Comparison of ENCODE assay signal across 13 cellular contexts in the genomic region with DNA sequence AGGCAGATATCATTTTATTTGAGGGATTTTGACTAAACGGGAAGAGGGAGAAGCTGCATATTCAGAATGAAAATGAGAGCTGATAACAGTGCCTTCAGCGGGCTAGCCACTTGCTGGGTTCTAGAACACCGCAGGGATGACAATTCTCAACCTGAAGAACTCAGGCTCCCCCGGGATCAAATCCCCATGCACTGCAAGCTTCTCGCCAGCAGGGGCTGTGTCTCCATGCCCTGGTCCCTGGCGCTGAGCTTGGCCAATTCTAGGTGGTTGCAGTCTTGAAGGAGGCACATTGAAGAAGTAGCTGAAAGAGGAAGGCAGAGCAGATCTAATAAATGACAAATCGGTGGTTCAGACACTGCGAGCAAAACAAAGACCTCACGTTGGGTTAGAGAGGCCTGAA.
DNase-seq lines count a peak whose midpoint lies in the region; ATAC-seq and TF ChIP-seq lines count a peak whose summit lies in the region.
"Had no signal": no experiment of that assay in that cellular context is flagged by ENCODE, and none has a peak within 500 bp of the region (broad histone marks: within the 10 kb centered on the region; RNA-seq: fewer than 3 reads in every experiment).

No MANE protein-coding gene starts in this region.

- H3K4me3 ChIP-seq in KMS-11 (IDR thresholded peaks at IDR 0.05; ENCODE audit: insufficient read depth, low read depth, low read length) (no peak overlapping the region), adrenal gland (no peak overlapping the region)
- H3K4me3 ChIP-seq: psoas muscle had no signal

- no peaks in the 10 kb centered on the region for H3K27me3 ChIP-seq in KMS-11 (ENCODE audit: insufficient read depth, low read depth)
- no peaks in the 10 kb centered on the region for H3K27me3 ChIP-seq in adrenal gland

- no peaks in the 10 kb centered on the region for H3K79me2 ChIP-seq in KMS-11 (ENCODE audit: insufficient read depth, low read depth)

- intact Hi-C loops in activated CD4-positive, alpha-beta T cell treated with anti-CD3 and anti-CD28 coated beads, Interleukin-2, amount 10 ng/mL, durations not matched to agents 24 days and 14 days (cut with micrococcal nuclease): no loop called here
- intact Hi-C loops in adrenal gland (cut with DNase I): no loop called here

- H3K36me3 ChIP-seq in KMS-11 (ENCODE audit: insufficient read depth): no peaks in the 10 kb centered on the region
- H3K36me3 ChIP-seq in adrenal gland (replicated peaks in 1 of 2): no peaks in the 10 kb centered on the region

- no peaks in the 10 kb centered on the region for H3K9me3 ChIP-seq in adrenal gland (replicated peaks in 1 of 3)
- H3K9me3 ChIP-seq: psoas muscle had no signal

- 66 to 76% (median 70%) methylated on average over 8 to 9 of the region's 9 CpGs for WGBS in adrenal gland, 4 donors

- no peak overlapping the region for H2AFZ ChIP-seq in KMS-11 (ENCODE audit: low read depth)

- H4K20me1 ChIP-seq in KMS-11 (ENCODE audit: insufficient read depth): no peaks in the 10 kb centered on the region

- ATAC-seq in GM21423 (IDR thresholded peaks at IDR 0.05; ENCODE audit: unreplicated experiment): no peak
- ATAC-seq in HG02759 (IDR thresholded peaks at IDR 0.05; ENCODE audit: unreplicated experiment): no peak
- ATAC-seq: psoas muscle had no signal

- H3K9me3 Mint-ChIP-seq in activated CD4-positive, alpha-beta T cell treated with anti-CD3 and anti-CD28 coated beads, Interleukin-2, amount 10 ng/mL, durations not matched to agents 24 days and 14 days: no peaks in the 10 kb centered on the region
- H3K9me3 Mint-ChIP-seq in progenitor cell of endocrine pancreas (ENCODE audit: low read depth): no peaks in the 10 kb centered on the region

- no peaks in the 10 kb centered on the region for H3K36me3 Mint-ChIP-seq in activated CD4-positive, alpha-beta T cell treated with anti-CD3 and anti-CD28 coated beads, Interleukin-2, amount 10 ng/mL, durations not matched to agents 24 days and 14 days (ENCODE audit: low read depth)
- no peaks in the 10 kb centered on the region for H3K36me3 Mint-ChIP-seq in progenitor cell of endocrine pancreas (ENCODE audit: insufficient read depth)
- H3K36me3 Mint-ChIP-seq: CD8-positive, alpha-beta memory T cell had no signal

- H3K4me1 ChIP-seq in KMS-11 (ENCODE audit: low read depth, poor library complexity, severe bottlenecking) (no peaks in the 10 kb centered on the region), adrenal gland (replicated peaks in 1 of 2) (no peaks in the 10 kb centered on the region)
- H3K4me1 ChIP-seq: psoas muscle had no signal

- no peak overlapping the region for H3K27ac Mint-ChIP-seq in activated CD4-positive, alpha-beta T cell treated with anti-CD3 and anti-CD28 coated beads, Interleukin-2, amount 10 ng/mL, durations not matched to agents 24 days and 14 days
- no peak overlapping the region for H3K27ac Mint-ChIP-seq in progenitor cell of endocrine pancreas
- H3K27ac Mint-ChIP-seq: CD8-positive, alpha-beta memory T cell had no signal

- in situ Hi-C loops in GM13976 (cut with MboI; ENCODE audit: low sequenced_read_pairs, unreplicated experiment): no loop called here

- H3K9ac ChIP-seq in KMS-11: no peak overlapping the region

- H3K27me3 Mint-ChIP-seq in activated CD4-positive, alpha-beta T cell treated with anti-CD3 and anti-CD28 coated beads, Interleukin-2, amount 10 ng/mL, durations not matched to agents 24 days and 14 days: no peaks in the 10 kb centered on the region
- peaks cover 55% of the 10 kb centered on the region for H3K27me3 Mint-ChIP-seq in progenitor cell of endocrine pancreas

- DNase-seq in activated CD4-positive, alpha-beta T cell treated with anti-CD3 and anti-CD28 coated beads, Interleukin-2, amount 10 ng/mL, durations not matched to agents 24 days and 14 days: peak; percentile 56
- DNase-seq in activated CD4-positive, alpha-beta T cell treated with anti-CD3 and anti-CD28 coated beads for 4 hours: no peak
- peak in 4 of 7 donors; percentile 28 to 59 (median 38) for DNase-seq in adrenal gland
- DNase-seq in progenitor cell of endocrine pancreas (ENCODE audit: low spot score, unreplicated experiment): peak; percentile 19
- no peak for DNase-seq in GM13976 (ENCODE audit: low spot score)
- DNase-seq: activated effector memory CD4-positive, alpha-beta T cell treated with Interleukin-2 at 50 U/mL for 16 hours; CD8-positive, alpha-beta memory T cell; effector memory CD4-positive, alpha-beta T cell; NCI-H1092; psoas muscle had no signal

- H3K4me3 Mint-ChIP-seq in activated CD4-positive, alpha-beta T cell treated with anti-CD3 and anti-CD28 coated beads, Interleukin-2, amount 10 ng/mL, durations not matched to agents 24 days and 14 days: no peak overlapping the region
- H3K4me3 Mint-ChIP-seq in progenitor cell of endocrine pancreas (ENCODE audit: low read depth): no peak overlapping the region

- TF ChIP-seq CTCF in KMS-11 (conservative IDR thresholded peaks at IDR 0.05; ENCODE audit: low read depth, low read length) (0 out of 2 replicates have a peak, but pooled peaks have one; percentile 21), adrenal gland (IDR thresholded peaks at IDR 0.05) (peak in 5 of 6 experiments; percentile 6 to 47 (median 46)), progenitor cell of endocrine pancreas (IDR thresholded peaks at IDR 0.05; ENCODE audit: unreplicated experiment) (peak; percentile 61), GM13976 (IDR thresholded peaks at IDR 0.05; ENCODE audit: borderline replicate concordance, control extremely low read depth, extremely low read depth, insufficient read depth, missing control alignments) (no peak)

- H3K27ac ChIP-seq in KMS-11 (no peak overlapping the region), adrenal gland (no peak overlapping the region)
- H3K27ac ChIP-seq: psoas muscle had no signal

- no peak overlapping the region for H3K4me2 ChIP-seq in KMS-11

- H3K4me1 Mint-ChIP-seq in activated CD4-positive, alpha-beta T cell treated with anti-CD3 and anti-CD28 coated beads, Interleukin-2, amount 10 ng/mL, durations not matched to agents 24 days and 14 days: no peaks in the 10 kb centered on the region
- H3K4me1 Mint-ChIP-seq in progenitor cell of endocrine pancreas (ENCODE audit: low read depth): peaks cover 17% of the 10 kb centered on the region
- H3K4me1 Mint-ChIP-seq: CD8-positive, alpha-beta memory T cell had no signal

- no peak for TF ChIP-seq POLR2A in adrenal gland (IDR thresholded peaks at IDR 0.05)

Comparison
In these comparisons a context has a peak if more than half of its experiments do, and no peak if none do; other contexts are left out.
1. DNase-seq: peak in activated CD4-positive, alpha-beta T cell treated with anti-CD3 and anti-CD28 coated beads, Interleukin-2, amount 10 ng/mL, durations not matched to agents 24 days and 14 days (single experiment), adrenal gland (4 of 7) and progenitor cell of endocrine pancreas (single experiment); none in activated CD4-positive, alpha-beta T cell treated with anti-CD3 and anti-CD28 coated beads for 4 hours (0 of 2) and GM13976 (single experiment).